ENCODE assay signal across 1 cellular context in the genomic region with DNA sequence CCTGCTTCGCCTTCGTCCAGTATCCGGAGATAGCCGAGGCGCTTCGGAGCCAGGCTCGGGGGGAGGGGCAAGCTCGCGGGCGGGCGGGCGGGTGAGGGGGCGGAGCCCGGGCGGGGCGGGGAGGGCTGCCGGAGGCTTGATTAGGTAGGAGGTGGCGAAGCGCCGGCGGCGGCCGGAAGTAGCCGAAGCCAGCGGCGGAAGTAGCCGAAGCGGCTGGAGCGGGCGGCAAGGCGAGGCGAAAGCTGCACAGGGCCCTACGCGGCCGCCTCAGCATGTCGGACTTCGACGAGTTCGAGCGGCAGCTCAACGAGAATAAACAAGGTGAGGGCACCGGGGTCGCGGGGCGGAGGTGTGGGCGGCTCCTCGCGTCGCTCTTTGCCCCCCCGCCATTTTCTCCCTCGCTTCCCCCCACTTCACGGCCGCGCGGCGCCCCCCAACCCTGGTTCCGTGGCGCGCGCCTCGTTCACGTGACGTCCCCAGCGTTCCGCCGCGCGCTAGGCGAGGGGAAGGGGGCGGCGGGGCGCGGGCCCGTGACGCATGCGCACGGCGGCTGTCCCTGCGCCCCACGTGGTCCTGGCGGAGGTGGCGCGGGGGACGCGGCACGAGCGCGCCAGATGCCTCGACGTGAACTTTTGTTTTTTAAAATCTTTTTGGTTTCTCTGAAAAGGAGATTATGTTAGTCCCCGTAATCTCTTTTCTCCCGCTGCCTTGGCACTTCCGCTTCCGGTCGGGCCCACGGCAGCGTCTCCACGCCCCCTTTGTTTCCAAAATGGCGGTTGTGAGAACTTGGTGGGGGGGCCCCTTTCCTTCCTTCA.
TF ChIP-seq lines count a peak whose summit lies in the region.

A gene (plus strand): TSS at position 203 of the 815 bp plus-strand sequence. CDS start 70 bp downstream, at position 273.

TF ChIP-seq in A549, 52 proteins besides CTCF, POLR2A, EP300 and RAD21 (continued from another document):
- TF ChIP-seq, protein P1, sequence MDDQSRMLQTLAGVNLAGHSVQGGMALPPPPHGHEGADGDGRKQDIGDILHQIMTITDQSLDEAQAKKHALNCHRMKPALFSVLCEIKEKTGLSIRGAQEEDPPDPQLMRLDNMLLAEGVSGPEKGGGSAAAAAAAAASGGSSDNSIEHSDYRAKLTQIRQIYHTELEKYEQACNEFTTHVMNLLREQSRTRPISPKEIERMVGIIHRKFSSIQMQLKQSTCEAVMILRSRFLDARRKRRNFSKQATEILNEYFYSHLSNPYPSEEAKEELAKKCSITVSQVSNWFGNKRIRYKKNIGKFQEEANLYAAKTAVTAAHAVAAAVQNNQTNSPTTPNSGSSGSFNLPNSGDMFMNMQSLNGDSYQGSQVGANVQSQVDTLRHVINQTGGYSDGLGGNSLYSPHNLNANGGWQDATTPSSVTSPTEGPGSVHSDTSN (IDR thresholded peaks at IDR 0.05): peak; percentile 73; the same call in 1 of the 2 replicates
- TF ChIP-seq, protein P2, sequence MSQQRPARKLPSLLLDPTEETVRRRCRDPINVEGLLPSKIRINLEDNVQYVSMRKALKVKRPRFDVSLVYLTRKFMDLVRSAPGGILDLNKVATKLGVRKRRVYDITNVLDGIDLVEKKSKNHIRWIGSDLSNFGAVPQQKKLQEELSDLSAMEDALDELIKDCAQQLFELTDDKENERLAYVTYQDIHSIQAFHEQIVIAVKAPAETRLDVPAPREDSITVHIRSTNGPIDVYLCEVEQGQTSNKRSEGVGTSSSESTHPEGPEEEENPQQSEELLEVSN (IDR thresholded peaks at IDR 0.05; ENCODE audit: borderline replicate concordance, low read depth): peak; percentile 95
- TF ChIP-seq EHMT2 (IDR thresholded peaks at IDR 0.05; ENCODE audit: low read depth) (no peak), ESRRA (IDR thresholded peaks at IDR 0.05; ENCODE audit: borderline replicate concordance, low read length) (no peak), RCOR1 (IDR thresholded peaks at IDR 0.05; ENCODE audit: low read depth, low read length) (no peak)
- TF ChIP-seq, protein P3, sequence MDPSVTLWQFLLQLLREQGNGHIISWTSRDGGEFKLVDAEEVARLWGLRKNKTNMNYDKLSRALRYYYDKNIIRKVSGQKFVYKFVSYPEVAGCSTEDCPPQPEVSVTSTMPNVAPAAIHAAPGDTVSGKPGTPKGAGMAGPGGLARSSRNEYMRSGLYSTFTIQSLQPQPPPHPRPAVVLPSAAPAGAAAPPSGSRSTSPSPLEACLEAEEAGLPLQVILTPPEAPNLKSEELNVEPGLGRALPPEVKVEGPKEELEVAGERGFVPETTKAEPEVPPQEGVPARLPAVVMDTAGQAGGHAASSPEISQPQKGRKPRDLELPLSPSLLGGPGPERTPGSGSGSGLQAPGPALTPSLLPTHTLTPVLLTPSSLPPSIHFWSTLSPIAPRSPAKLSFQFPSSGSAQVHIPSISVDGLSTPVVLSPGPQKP (IDR thresholded peaks at IDR 0.05; ENCODE audit: low read depth, low read length): 0 out of 2 replicates have a peak, but pooled peaks have one; percentile 39
- TF ChIP-seq, protein P4, sequence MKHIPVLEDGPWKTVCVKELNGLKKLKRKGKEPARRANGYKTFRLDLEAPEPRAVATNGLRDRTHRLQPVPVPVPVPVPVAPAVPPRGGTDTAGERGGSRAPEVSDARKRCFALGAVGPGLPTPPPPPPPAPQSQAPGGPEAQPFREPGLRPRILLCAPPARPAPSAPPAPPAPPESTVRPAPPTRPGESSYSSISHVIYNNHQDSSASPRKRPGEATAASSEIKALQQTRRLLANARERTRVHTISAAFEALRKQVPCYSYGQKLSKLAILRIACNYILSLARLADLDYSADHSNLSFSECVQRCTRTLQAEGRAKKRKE (CRISPR knock-in tag; IDR thresholded peaks at IDR 0.05; ENCODE audit: low read depth): peak; percentile 37; the same call in 1 of the 2 replicates
- TF ChIP-seq, protein P5, sequence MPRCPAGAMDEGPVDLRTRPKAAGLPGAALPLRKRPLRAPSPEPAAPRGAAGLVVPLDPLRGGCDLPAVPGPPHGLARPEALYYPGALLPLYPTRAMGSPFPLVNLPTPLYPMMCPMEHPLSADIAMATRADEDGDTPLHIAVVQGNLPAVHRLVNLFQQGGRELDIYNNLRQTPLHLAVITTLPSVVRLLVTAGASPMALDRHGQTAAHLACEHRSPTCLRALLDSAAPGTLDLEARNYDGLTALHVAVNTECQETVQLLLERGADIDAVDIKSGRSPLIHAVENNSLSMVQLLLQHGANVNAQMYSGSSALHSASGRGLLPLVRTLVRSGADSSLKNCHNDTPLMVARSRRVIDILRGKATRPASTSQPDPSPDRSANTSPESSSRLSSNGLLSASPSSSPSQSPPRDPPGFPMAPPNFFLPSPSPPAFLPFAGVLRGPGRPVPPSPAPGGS (IDR thresholded peaks at IDR 0.05): peak; percentile 94
- TF ChIP-seq, protein P6, sequence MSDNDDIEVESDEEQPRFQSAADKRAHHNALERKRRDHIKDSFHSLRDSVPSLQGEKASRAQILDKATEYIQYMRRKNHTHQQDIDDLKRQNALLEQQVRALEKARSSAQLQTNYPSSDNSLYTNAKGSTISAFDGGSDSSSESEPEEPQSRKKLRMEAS (IDR thresholded peaks at IDR 0.05): peak; percentile 99
